ENCODE assay signal across 24 cellular contexts in genomic region chr9:78835928-78836450, GRCh38.
DNase-seq lines count a peak whose midpoint lies in the region; ATAC-seq, FAIRE-seq and TF ChIP-seq lines count a peak whose summit lies in the region.
"Had no signal": no experiment of that assay in that cellular context is flagged by ENCODE, and none has a peak within 500 bp of the region (broad histone marks: within the 10 kb centered on the region; RNA-seq: fewer than 3 reads in every experiment).

No MANE protein-coding gene starts in this region.

- H3K9me3 Mint-ChIP-seq in astrocyte (ENCODE audit: unreplicated experiment), result no peaks in the 10 kb centered on the region
- H3K9me3 Mint-ChIP-seq: CD4-positive, alpha-beta memory T cell had no signal

- TF ChIP-seq CTCF in PC-3 (conservative IDR thresholded peaks at IDR 0.05; ENCODE audit: low read depth, low read length) (no peak), astrocyte (IDR thresholded peaks at IDR 0.05; ENCODE audit: insufficient read depth, low read depth, low read length) (no peak)

- ATAC-seq in PC-3 (peak; percentile 86), GM18873 (IDR thresholded peaks at IDR 0.05; ENCODE audit: low FRiP score, unreplicated experiment) (no peak), GM18858 (IDR thresholded peaks at IDR 0.05; ENCODE audit: unreplicated experiment) (no peak), HG03097 (IDR thresholded peaks at IDR 0.05; ENCODE audit: low FRiP score, unreplicated experiment) (no peak), GM21526 (IDR thresholded peaks at IDR 0.05; ENCODE audit: low FRiP score, unreplicated experiment) (no peak)

- H3K9ac ChIP-seq in PC-3 (ENCODE audit: low read length), result peak overlapping the region; percentile 48
- no peak overlapping the region for H3K9ac ChIP-seq in astrocyte (ENCODE audit: low read length)
- H3K9ac ChIP-seq: BLaER1 had no signal

- H3K9me2 ChIP-seq in PC-3 (replicated peaks; ENCODE audit: low read length), result no peaks in the 10 kb centered on the region

- H3K27me3 ChIP-seq in PC-3 (ENCODE audit: low read length) (no peaks in the 10 kb centered on the region), astrocyte (ENCODE audit: insufficient read depth, low read length) (no peaks in the 10 kb centered on the region)
- H3K27me3 ChIP-seq: BE2C, BLaER1 had no signal

- H4K20me1 ChIP-seq in PC-3 (ENCODE audit: low read length) (no peaks in the 10 kb centered on the region), astrocyte (ENCODE audit: insufficient read depth, low read length) (no peaks in the 10 kb centered on the region)
- H4K20me1 ChIP-seq: BLaER1 had no signal

- H3K27ac ChIP-seq in PC-3 (ENCODE audit: low read length), result peak overlapping the region; percentile 90
- H3K27ac ChIP-seq in astrocyte (ENCODE audit: low read depth, low read length), result no peak overlapping the region
- H3K27ac ChIP-seq: BLaER1 had no signal

- H3K9me3 ChIP-seq in PC-3 (ENCODE audit: low read length) (no peaks in the 10 kb centered on the region), astrocyte (ENCODE audit: insufficient read depth, low read depth, low read length) (no peaks in the 10 kb centered on the region)
- H3K9me3 ChIP-seq: BE2C, BLaER1, Caco-2 had no signal

- H3K79me2 ChIP-seq in PC-3 (ENCODE audit: low read length), result no peaks in the 10 kb centered on the region
- H3K79me2 ChIP-seq in astrocyte (ENCODE audit: insufficient read depth, low read length), result no peaks in the 10 kb centered on the region

- no peaks in the 10 kb centered on the region for H3K27me3 Mint-ChIP-seq in astrocyte (ENCODE audit: low read depth, unreplicated experiment)
- H3K27me3 Mint-ChIP-seq: CD4-positive, alpha-beta memory T cell; CD8-positive, alpha-beta memory T cell had no signal

- H3K36me3 ChIP-seq in PC-3 (ENCODE audit: low read depth, low read length) (no peaks in the 10 kb centered on the region), astrocyte (ENCODE audit: insufficient read depth, low read length) (no peaks in the 10 kb centered on the region)
- H3K36me3 ChIP-seq: BE2C, BLaER1 had no signal

- intact Hi-C loops in PC-3 (cut with micrococcal nuclease), result loop anchor here (10.0 kb wide), 1 partner anchor 299 kb away; no protein-coding TSS in a partner anchor

- FAIRE-seq in H54 (lab: Jason Lieb, UNC), result peak; percentile 20
- FAIRE-seq in astrocyte (lab: Jason Lieb, UNC), result no peak
- FAIRE-seq: A204.1, D721Med, GM12891 had no signal

- H2AFZ ChIP-seq in PC-3 (ENCODE audit: low read length) (peak overlapping the region; percentile 43), astrocyte (ENCODE audit: low read depth, low read length) (no peak overlapping the region)

- POLR2A ChIA-PET in PC-3 (lab: Charles Lee; ENCODE audit: unreplicated experiment), result no interaction called here

- peaks cover 23% of the 10 kb centered on the region for H3K4me1 ChIP-seq in PC-3 (ENCODE audit: insufficient read depth, low read length)
- H3K4me1 ChIP-seq in astrocyte (ENCODE audit: insufficient read depth, low read length), result no peaks in the 10 kb centered on the region
- H3K4me1 ChIP-seq: BE2C, BLaER1, Caco-2 had no signal

- H3K4me2 ChIP-seq in PC-3 (ENCODE audit: low read length), result peak overlapping the region; percentile 53
- H3K4me2 ChIP-seq in astrocyte (ENCODE audit: low read length), result no peak overlapping the region
- H3K4me2 ChIP-seq: BLaER1 had no signal

- H3K4me3 ChIP-seq in PC-3 (ENCODE audit: low read length) (no peak overlapping the region), astrocyte (ENCODE audit: insufficient read depth, low read depth, low read length) (no peak overlapping the region)
- H3K4me3 ChIP-seq: BLaER1 had no signal

- H3K27ac Mint-ChIP-seq in astrocyte (ENCODE audit: unreplicated experiment), result no peak overlapping the region
- H3K27ac Mint-ChIP-seq: CD14-positive monocyte; CD4-positive, alpha-beta memory T cell; CD4-positive, CD25-positive, alpha-beta regulatory T cell; CD8-positive, alpha-beta memory T cell had no signal

- no peaks in the 10 kb centered on the region for H3K4me1 Mint-ChIP-seq in astrocyte (ENCODE audit: low read depth, unreplicated experiment)
- H3K4me1 Mint-ChIP-seq: CD14-positive monocyte; CD4-positive, alpha-beta memory T cell; CD4-positive, CD25-positive, alpha-beta regulatory T cell; CD8-positive, alpha-beta memory T cell had no signal

- TSS peak; percentile 10 for BruUV-seq in PC-3 (replicated peaks; lab: Mats Ljungman, UMichigan)

- no peak for TF ChIP-seq POLR2A in H54 (IDR thresholded peaks at IDR 0.05; ENCODE audit: low read depth, low read length)

- CTCF ChIA-PET in PC-3 (lab: Charles Lee), result interaction anchor here (0.6 to 0.9 kb wide), 2 partner anchors 36 to 293 kb away, joined by 3 to 4 read pairs; no protein-coding TSS in a partner anchor

- no peak overlapping the region for H3K4me3 Mint-ChIP-seq in astrocyte (ENCODE audit: unreplicated experiment)
- H3K4me3 Mint-ChIP-seq: CD14-positive monocyte; CD4-positive, alpha-beta memory T cell; CD4-positive, CD25-positive, alpha-beta regulatory T cell; CD8-positive, alpha-beta memory T cell had no signal

- DNase-seq in H54 (ENCODE audit: insufficient read length, low spot score), result no peak
- peak; percentile 69 for DNase-seq in PC-3
- peak; percentile 48 for DNase-seq in astrocyte (ENCODE audit: low read depth)
- peak; percentile 9 for DNase-seq in kidney tubule cell (ENCODE audit: low spot score)
- DNase-seq: 8988T; ACHN; BE2C; C1 segment of cervical spinal cord; Caco-2; Calu3; CD4-positive, alpha-beta memory T cell; CD4-positive, CD25-positive, alpha-beta regulatory T cell; CD8-positive, alpha-beta memory T cell; DMS79 treated with DMSO at 0.1 percent for 48 hours; GF-D8 had no signal

- no peaks in the 10 kb centered on the region for H3K36me3 Mint-ChIP-seq in astrocyte (ENCODE audit: low read depth, unreplicated experiment)
- H3K36me3 Mint-ChIP-seq: CD14-positive monocyte; CD4-positive, alpha-beta memory T cell; CD4-positive, CD25-positive, alpha-beta regulatory T cell; CD8-positive, alpha-beta memory T cell had no signal

- no peaks in the 10 kb centered on the region for H3F3A ChIP-seq in PC-3 (ENCODE audit: low read length, unreplicated experiment)
